Comparison of ENCODE assay signal across 8 cellular contexts in genomic region chr5:14665949-14666741, GRCh38. TPM values are rescaled to one million over a fixed set of nuclear protein-coding genes. Genes with fewer than 3 reads are reported as not detected.
DNase-seq lines count a peak whose midpoint lies in the region; ATAC-seq, FAIRE-seq and TF ChIP-seq lines count a peak whose summit lies in the region.

No MANE protein-coding gene starts in this region.

- H3K4me3 ChIP-seq in keratinocyte (ENCODE audit: control insufficient read depth in 2 of 3, extremely low read depth in 1 of 3, insufficient read depth in 2 of 3, low read depth in 1 of 3, low read length in 3 of 3), result peak overlapping the region; percentile 67 to 92 (median 84)

- H3K36me3 ChIP-seq in keratinocyte (ENCODE audit: control insufficient read depth in 2 of 2, extremely low read depth in 1 of 2, insufficient read depth in 2 of 2, low read length in 2 of 2), result peaks cover 0 to 7% of the 10 kb centered on the region in 2 experiments

- peak; percentile 36 for ATAC-seq in GM18498 (IDR thresholded peaks at IDR 0.05; ENCODE audit: unreplicated experiment)
- ATAC-seq in HG02798 (IDR thresholded peaks at IDR 0.05; ENCODE audit: poor library complexity, unreplicated experiment), result peak; percentile 41

- H3K9me3 ChIP-seq in keratinocyte (ENCODE audit: control insufficient read depth, low read depth, low read length), result no peaks in the 10 kb centered on the region

- peaks cover 59% of the 10 kb centered on the region for H3K4me1 ChIP-seq in keratinocyte (ENCODE audit: control insufficient read depth, extremely low read depth, insufficient read depth, low read length)

- H2AFZ ChIP-seq in keratinocyte (ENCODE audit: control insufficient read depth, low read length), result no peak overlapping the region

- DNase-seq in ACHN (peak; percentile 27), NOMO-1 treated with DMSO at 0.1 percent for 48 hours (lab: John Stamatoyannopoulos, UW; ENCODE audit: unreplicated experiment) (peak; percentile 61), activated gamma-delta T cell treated with Interleukin-2 at 50 U/mL for 16 hours (peak; percentile 52), keratinocyte (ENCODE audit: low read depth, low spot score) (no peak), T1000 (lab: John Stamatoyannopoulos, UW) (no peak)
- peak; percentile 23 to 47 for DNase-seq in stimulated activated CD4-positive, alpha-beta T cell treated with anti-CD3 and anti-CD28 coated beads, Interleukin-4, amount 100 ng/mL, for 4 hours

- dilution Hi-C loops in keratinocyte (cut with MboI; ENCODE audit: extremely low pct_ligation_motif_present, low sequenced_read_pairs), result no loop called here

- peaks cover 3% of the 10 kb centered on the region for H4K20me1 ChIP-seq in keratinocyte (ENCODE audit: control insufficient read depth, extremely low read depth, insufficient read depth, low read length)

- peaks cover 60% of the 10 kb centered on the region for H3K79me2 ChIP-seq in keratinocyte (ENCODE audit: control insufficient read depth, insufficient read depth, low read length)

- H3K4me2 ChIP-seq in keratinocyte (ENCODE audit: control insufficient read depth, extremely low read depth, insufficient read depth, low read depth, low read length), result peak overlapping the region; percentile 93

- H3K27me3 ChIP-seq in keratinocyte (ENCODE audit: control insufficient read depth, extremely low read depth, insufficient read depth, low read length), result no peaks in the 10 kb centered on the region

- peak in 2 of 3 experiments; percentile 37 to 42 for TF ChIP-seq CTCF in keratinocyte (optimal IDR thresholded peaks at IDR 0.05 in 1 of 3, IDR thresholded peaks at IDR 0.05 in 1 of 3, conservative IDR thresholded peaks at IDR 0.05 in 1 of 3; ENCODE audit: extremely low read depth in 1 of 3, insufficient read depth in 2 of 3, low read length in 3 of 3)

- H3K9ac ChIP-seq in keratinocyte (ENCODE audit: control insufficient read depth, extremely low read depth, insufficient read depth, low read length), result peak overlapping the region; percentile 89

- peaks cover 2% of the 10 kb centered on the region for H3K9me1 ChIP-seq in keratinocyte (ENCODE audit: control insufficient read depth, extremely low read depth, insufficient read depth, low read length)

- peak overlapping the region; percentile 85 for H3K27ac ChIP-seq in keratinocyte (ENCODE audit: control insufficient read depth, insufficient read depth, low read length)

- FAIRE-seq in keratinocyte (lab: Jason Lieb, UNC), result no peak

- in situ Hi-C loops in ACHN (cut with HindIII; ENCODE audit: low pct_ligation_motif_present, low pct_unique_long_range_greater_than_20kb, low sequenced_read_pairs), result no loop called here

RNA-seq across cellular contexts. Expression of gene OTULIN, which starts 1.6 kb away (rescaled TPM):
- polyA plus RNA-seq in keratinocyte, result 14.7 to 18.4 TPM (median 18.3 TPM) in 3 replicates
- 74.9 TPM for polyA plus RNA-seq in keratinocyte (2011; ENCODE audit: low read depth)
- 12.3 and 13.3 TPM in 2 replicates for polyA plus RNA-seq in keratinocyte (2011; cell fraction: cytosol; rRNA removed)
- 18.5 and 18.9 TPM in 2 replicates for polyA plus RNA-seq in keratinocyte (2011; cell fraction: nucleus; rRNA removed)
- polyA plus RNA-seq in keratinocyte (2012; ENCODE audit: low replicate concordance), result 14.5 and 15.8 TPM in 2 replicates
- 9.5 to 33.1 TPM (median 29.2 TPM) in 3 replicates for polyA minus RNA-seq in keratinocyte
- polyA minus RNA-seq in keratinocyte (2011; cell fraction: cytosol; rRNA and poly(A)+ RNA removed), result 28.0 TPM
- 14.6 and 28.2 TPM in 2 replicates for polyA minus RNA-seq in keratinocyte (2011; cell fraction: nucleus; rRNA and poly(A)+ RNA removed)

Comparison
In these comparisons a context has a peak if more than half of its experiments do, and no peak if none do; other contexts are left out.
1. DNase-seq: peak in ACHN (single experiment), NOMO-1 treated with DMSO at 0.1 percent for 48 hours (single experiment), activated gamma-delta T cell treated with Interleukin-2 at 50 U/mL for 16 hours (single experiment) and stimulated activated CD4-positive, alpha-beta T cell treated with anti-CD3 and anti-CD28 coated beads, Interleukin-4, amount 100 ng/mL, for 4 hours (2 of 2); none in keratinocyte (single experiment) and T1000 (single experiment).